Comparison of ENCODE assay signal across 8 cellular contexts in the genomic region with DNA sequence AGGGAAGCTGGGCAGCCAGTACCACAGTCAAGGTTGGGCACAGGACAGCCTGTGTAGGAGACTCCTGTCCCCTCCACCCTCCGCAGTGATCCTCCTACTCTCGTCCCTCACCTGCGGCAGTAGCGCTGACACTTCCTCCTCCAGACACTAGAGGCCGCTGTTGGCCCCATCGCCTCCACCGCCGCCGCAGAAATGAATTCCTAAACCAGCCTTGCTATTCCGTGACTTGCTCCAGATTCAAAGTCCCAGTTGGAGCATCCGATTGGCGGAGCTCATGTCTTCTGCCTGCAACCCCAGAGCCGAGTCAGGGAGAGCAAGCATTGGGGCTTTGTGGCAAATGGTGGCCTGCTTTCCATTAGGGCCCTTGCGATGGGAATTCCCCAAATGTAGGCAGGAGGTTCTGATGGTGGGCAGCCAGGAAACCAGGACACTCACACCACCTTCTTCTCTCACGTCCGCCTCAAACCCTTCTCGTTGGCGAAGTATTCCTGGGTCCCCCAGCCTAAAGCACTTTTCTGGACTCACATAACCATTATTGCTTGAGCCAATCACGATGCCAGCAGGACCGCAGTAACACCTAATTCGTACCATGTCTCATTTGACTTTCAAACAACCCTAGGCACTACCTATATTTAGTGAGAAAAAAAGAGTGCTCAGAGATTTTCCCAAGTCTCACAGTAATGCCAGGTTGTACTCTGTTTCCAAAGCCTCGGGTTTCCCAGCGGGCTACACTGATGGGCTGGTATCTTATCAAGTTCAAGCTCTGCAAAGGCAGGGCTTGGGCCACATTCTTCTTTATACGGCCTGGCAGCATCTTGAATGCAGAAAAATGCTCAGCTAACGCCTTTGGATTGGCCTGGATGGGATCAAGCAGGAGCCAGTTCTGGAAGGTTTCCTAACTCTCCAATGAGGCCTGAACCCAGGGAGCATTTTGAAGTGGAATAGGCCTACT. TPM values are rescaled to one million over a fixed set of nuclear protein-coding genes. Genes with fewer than 3 reads are reported as not detected.
DNase-seq lines count a peak whose midpoint lies in the region; ATAC-seq and TF ChIP-seq lines count a peak whose summit lies in the region.

No MANE protein-coding gene starts in this region.

- H3K4me2 ChIP-seq in HCT116 (ENCODE audit: low read length), result peak overlapping the region; percentile 86

- peak overlapping the region; percentile 42 to 59 for H3K4me3 ChIP-seq in HCT116 (replicated peaks in 1 of 2; ENCODE audit: low read depth in 1 of 2, low read length in 2 of 2)

- POLR2A ChIA-PET in HCT116 (lab: Charles Lee), result interaction anchor here (0.6 to 1.5 kb wide), 4 partner anchors 26 to 110 kb away, joined by 3 to 4 read pairs (median 4); partner anchors contain the start of genes DNPEP and TUBA4B

- H3K27me3 ChIP-seq in HCT116 (ENCODE audit: insufficient read depth, low read length), result no peaks in the 10 kb centered on the region

- peak; percentile 49 for ATAC-seq in HCT116
- no peak for ATAC-seq in HG03175 (IDR thresholded peaks at IDR 0.05; ENCODE audit: unreplicated experiment)

- H3K36me3 ChIP-seq in HCT116 (ENCODE audit: control insufficient read depth in 1 of 2, insufficient read depth in 2 of 2, low read length in 2 of 2), result no peaks in the 10 kb centered on the region

- peak overlapping the region; percentile 71 for H3K9ac ChIP-seq in HCT116 (ENCODE audit: low read length)

- RAD21 ChIA-PET in HCT116 (lab: Charles Lee; ENCODE audit: low non-redundant PET in 1 of 2, low total read pairs in 2 of 2, uncharacterized antibody in 2 of 2, unreplicated experiment in 2 of 2), result interaction anchor here in 1 of 2 experiments (0.6 kb wide), 1 partner anchor 252 kb away, joined by 3 read pairs; no protein-coding TSS in a partner anchor

- in situ Hi-C loops in T47D (cut with HindIII; ENCODE audit: low pct_unique_long_range_greater_than_20kb, low sequenced_read_pairs), result no loop called here

- peaks cover 43 to 64% of the 10 kb centered on the region in 2 experiments for H3K4me1 ChIP-seq in HCT116 (ENCODE audit: control insufficient read depth in 1 of 2, insufficient read depth in 2 of 2, low read length in 2 of 2)

- intact Hi-C loops in HCT116 (cut with micrococcal nuclease), result loop anchor here (2.0 kb wide), 1 partner anchor 117 kb away; the partner anchor contains the start of gene NHEJ1

- CTCF ChIA-PET in HCT116 (lab: Charles Lee), result interaction anchor here (0.6 to 4.3 kb wide), 11 partner anchors 16 to 204 kb away, joined by 3 to 71 read pairs (median 6); partner anchors contain the start of genes CNPPD1, TUBA4A and TUBA4B

- DNase-seq in DMS53 treated with DMSO at 0.1 percent for 48 hours (lab: John Stamatoyannopoulos, UW; ENCODE audit: unreplicated experiment), result peak; percentile 68
- DNase-seq in HCT116 (ENCODE audit: low read depth, low spot score), result peak; percentile 54
- peak; percentile 68 for DNase-seq in NCI-H2029 treated with DMSO at 0.1 percent for 48 hours (lab: John Stamatoyannopoulos, UW)
- DNase-seq in UCSD-AML1 (lab: John Stamatoyannopoulos, UW; ENCODE audit: unreplicated experiment), result peak; percentile 72
- peak; percentile 50 to 82 for DNase-seq in T47D (ENCODE audit: low read depth in 1 of 2, low spot score in 1 of 2)
- DNase-seq in immature natural killer cell, result peak; percentile 75 to 78 (median 77)
- peak; percentile 67 to 69 for DNase-seq in stimulated activated CD4-positive, alpha-beta T cell treated with anti-CD3 and anti-CD28 coated beads, Interleukin-12 subunit alpha, Interleukin-12 subunit beta, amount 100 ng/mL, for 24 hours (ENCODE audit: low read depth in 2 of 2)

- peaks cover 0 to 18% (median 3%) of the 10 kb centered on the region in 3 donors for H3K36me3 Mint-ChIP-seq in immature natural killer cell

- H2AFZ ChIP-seq in HCT116 (ENCODE audit: low read depth, low read length, poor library complexity, severe bottlenecking), result peak overlapping the region; percentile 81

- H3K27ac Mint-ChIP-seq in immature natural killer cell, result peak overlapping the region; percentile 99 to 100 (median 99)

- TF ChIP-seq POLR2A in HCT116 (IDR thresholded peaks at IDR 0.05; ENCODE audit: borderline replicate concordance, extremely low read depth, insufficient read depth, insufficient read length), result no peak

- H3K4me3 Mint-ChIP-seq in immature natural killer cell, result peak overlapping the region; percentile 88 to 93 (median 92)

- H3K27ac ChIP-seq in HCT116 (ENCODE audit: low read depth, low read length), result peak overlapping the region; percentile 82

- no peaks in the 10 kb centered on the region for H4K20me1 ChIP-seq in HCT116 (ENCODE audit: insufficient read depth)

- H3K9me3 ChIP-seq in HCT116 (ENCODE audit: control insufficient read depth in 1 of 2, insufficient read depth in 1 of 2, low read depth in 1 of 2, low read length in 2 of 2), result no peaks in the 10 kb centered on the region

- no peaks in the 10 kb centered on the region for H3K9me2 ChIP-seq in HCT116 (ENCODE audit: insufficient read depth)

- TF ChIP-seq RAD21 in HCT116 (IDR thresholded peaks at IDR 0.05; ENCODE audit: low read depth), result no peak

- no TSS peak for BruUV-seq in HCT116 (replicated peaks; lab: Mats Ljungman, UMichigan)

- no peaks in the 10 kb centered on the region for H3K9me3 Mint-ChIP-seq in immature natural killer cell

- no peaks in the 10 kb centered on the region for H3K79me2 ChIP-seq in HCT116 (ENCODE audit: insufficient read depth, low read length)

- peak in 2 of 3 experiments; percentile 97 to 98; a peak in 4 of 6 replicates for TF ChIP-seq CTCF in HCT116 (IDR thresholded peaks at IDR 0.05 in 2 of 3, conservative IDR thresholded peaks at IDR 0.05 in 1 of 3; ENCODE audit: borderline replicate concordance in 1 of 3, insufficient read depth in 1 of 3, low read depth in 2 of 3, low read length in 2 of 3)

- H3K4me1 Mint-ChIP-seq in immature natural killer cell, result peaks cover 34 to 49% of the 10 kb centered on the region in 2 donors

- H3K27me3 Mint-ChIP-seq in immature natural killer cell (ENCODE audit: low read depth in 3 of 3), result peaks cover 21 to 30% (median 25%) of the 10 kb centered on the region in 3 donors

TF ChIP-seq in HCT116, 20 proteins besides CTCF, POLR2A, EP300 and RAD21:
- no peak for TF ChIP-seq ZNF274 (IDR thresholded peaks at IDR 0.05; ENCODE audit: low read depth, low read length)
- no peak for TF ChIP-seq REST (IDR thresholded peaks at IDR 0.05; ENCODE audit: low read depth)
- no peak for TF ChIP-seq SP1 (IDR thresholded peaks at IDR 0.05; ENCODE audit: low read depth)
- TF ChIP-seq MAX (IDR thresholded peaks at IDR 0.05), result no peak
- TF ChIP-seq EZH2 (IDR thresholded peaks at IDR 0.05), result no peak
- TF ChIP-seq EGR1 (IDR thresholded peaks at IDR 0.05; ENCODE audit: low read depth), result no peak
- no peak for TF ChIP-seq SIN3A (IDR thresholded peaks at IDR 0.05; ENCODE audit: low read depth)
- no peak for TF ChIP-seq EZH2phosphoT487 (IDR thresholded peaks at IDR 0.05; ENCODE audit: borderline replicate concordance)

RNA-seq across cellular contexts. Expression of gene DNAJB2, which starts 1.2 kb away (rescaled TPM):
- 36.2 TPM for total RNA-seq in HCT116 (2021; ENCODE audit: unreplicated experiment)
- polyA plus RNA-seq in HCT116 (2012), result 30.8 and 44.4 TPM in 2 replicates
- polyA plus RNA-seq in immature natural killer cell, result 1 to 10 TPM; 2.8 to 3.6 (median 2.9) TPM

RNA-seq across cellular contexts. Expression of gene TUBA4A, which starts 24.3 kb away (rescaled TPM):
- 32.7 TPM for total RNA-seq in HCT116 (2021; ENCODE audit: unreplicated experiment)
- 47.0 and 59.8 TPM in 2 replicates for polyA plus RNA-seq in HCT116 (2012)
- 100 to 1,000 TPM in 2 of 3 donors, 10 to 100 TPM in 1; 88.6 to 137 (median 124) TPM for polyA plus RNA-seq in immature natural killer cell

RNA-seq across cellular contexts. Expression of gene TUBA4B, which starts 24.9 kb away (rescaled TPM):
- not detected for total RNA-seq in HCT116 (2021; ENCODE audit: unreplicated experiment)
- not detected in 2 replicates for polyA plus RNA-seq in HCT116 (2012)
- polyA plus RNA-seq in immature natural killer cell, result not detected

RNA-seq across cellular contexts. Expression of gene PTPRN, which starts 31.2 kb away (rescaled TPM):
- total RNA-seq in HCT116 (2021; ENCODE audit: unreplicated experiment), result not detected
- 0.49 and 0.52 TPM in 2 replicates for polyA plus RNA-seq in HCT116 (2012)
- polyA plus RNA-seq in immature natural killer cell, result under 1 TPM in 1 of 3 donors, not detected in 2; 0.41 TPM

RNA-seq across cellular contexts. Expression of gene STK16, which starts 32.7 kb away (rescaled TPM):
- 31.4 TPM for total RNA-seq in HCT116 (2021; ENCODE audit: unreplicated experiment)
- 44.1 and 49.2 TPM in 2 replicates for polyA plus RNA-seq in HCT116 (2012)
- polyA plus RNA-seq in immature natural killer cell, result 10 to 100 TPM; 26.8 to 35.3 (median 27.6) TPM
